In genomic region chr22:20230777-20231420, GRCh38 we compare ENCODE assay signal across 22 cellular contexts.
"Had no signal": no experiment of that assay in that cellular context is flagged by ENCODE, and none has a peak within 500 bp of the region (broad histone marks: within the 10 kb centered on the region; RNA-seq: fewer than 3 reads in every experiment).

No MANE protein-coding gene starts in this region.

- H3K4me3 ChIP-seq: SJCRH30 had no signal

- H3K36me3 ChIP-seq: SJCRH30, WERI-Rb-1 had no signal

- H3K27me3 Mint-ChIP-seq: activated CD4-positive, alpha-beta T cell treated with anti-CD3 and anti-CD28 coated beads for 36 hours; activated CD8-positive, alpha-beta T cell treated with anti-CD3 and anti-CD28 coated beads for 36 hours; activated naive CD8-positive, alpha-beta T cell treated with anti-CD3 and anti-CD28 coated beads for 36 hours had no signal

- H3K4me2 ChIP-seq: SK-N-SH had no signal

- H3K9me3 ChIP-seq: SJCRH30, SK-N-SH had no signal

- H3K27ac Mint-ChIP-seq: activated CD4-positive, alpha-beta T cell treated with anti-CD3 and anti-CD28 coated beads for 36 hours; activated CD8-positive, alpha-beta T cell treated with anti-CD3 and anti-CD28 coated beads for 36 hours; activated naive CD4-positive, alpha-beta T cell treated with anti-CD3 and anti-CD28 coated beads, Interleukin-2, amount 10 ng/mL, durations not matched to agents 7 days and 5 days; activated naive CD8-positive, alpha-beta T cell treated with anti-CD3 and anti-CD28 coated beads for 36 hours; activated T-cell treated with anti-CD3 and anti-CD28 coated beads, Interleukin-2, amount 50 U/mL, for 72 hours; activated T-helper 2 cell treated with anti-CD3 and anti-CD28 coated beads, Interferon-gamma antibody, Interleukin-2, Interleukin-4, amounts not matched to agents 10 μg/mL and 5 μg/mL and 100 μg/mL, durations not matched to agents 14 hours and 24 hours and 36 hours had no signal

- DNase-seq: activated CD4-positive, alpha-beta T cell treated with anti-CD3 and anti-CD28 coated beads for 36 hours; activated CD8-positive, alpha-beta memory T cell treated with anti-CD3 and anti-CD28 coated beads, Interleukin-2, amount 50 U/mL, for 4 hours; activated CD8-positive, alpha-beta T cell treated with anti-CD3 and anti-CD28 coated beads for 36 hours; activated gamma-delta T cell treated with Interleukin-2 at 50 U/mL for 16 hours; activated naive CD4-positive, alpha-beta T cell treated with anti-CD3 and anti-CD28 coated beads, Interleukin-2, amount 10 ng/mL, durations not matched to agents 7 days and 5 days; activated naive CD8-positive, alpha-beta T cell treated with anti-CD3 and anti-CD28 coated beads for 36 hours; activated T-cell treated with anti-CD3 and anti-CD28 coated beads, Interleukin-2, amount 50 U/mL, for 72 hours; cerebellar nuclear complex; NCI-H1930; NCI-H2107; NCI-H2171 treated with DMSO at 0.1 percent for 48 hours; NCI-H226; NCI-H774; OCI-M1; Right ventricle myocardium superior; SJCRH30; SK-N-SH; T-helper 1 cell; WERI-Rb-1 had no signal

- H3K4me1 Mint-ChIP-seq: activated CD4-positive, alpha-beta T cell treated with anti-CD3 and anti-CD28 coated beads for 36 hours; activated naive CD4-positive, alpha-beta T cell treated with anti-CD3 and anti-CD28 coated beads, Interleukin-2, amount 10 ng/mL, durations not matched to agents 7 days and 5 days had no signal

- ATAC-seq: activated CD4-positive, alpha-beta T cell treated with anti-CD3 and anti-CD28 coated beads for 36 hours; activated CD8-positive, alpha-beta T cell treated with anti-CD3 and anti-CD28 coated beads for 36 hours; activated T-cell treated with anti-CD3 and anti-CD28 coated beads, Interleukin-2, amount 50 U/mL, for 72 hours; Panc1 had no signal

- H3K9ac ChIP-seq: SK-N-SH had no signal

- H3K9me3 Mint-ChIP-seq: activated CD8-positive, alpha-beta T cell treated with anti-CD3 and anti-CD28 coated beads for 36 hours; activated naive CD4-positive, alpha-beta T cell treated with anti-CD3 and anti-CD28 coated beads, Interleukin-2, amount 10 ng/mL, durations not matched to agents 7 days and 5 days; activated naive CD8-positive, alpha-beta T cell treated with anti-CD3 and anti-CD28 coated beads for 36 hours; activated T-cell treated with anti-CD3 and anti-CD28 coated beads, Interleukin-2, amount 50 U/mL, for 72 hours; activated T-helper 2 cell treated with anti-CD3 and anti-CD28 coated beads, Interferon-gamma antibody, Interleukin-2, Interleukin-4, amounts not matched to agents 10 μg/mL and 5 μg/mL and 100 μg/mL, durations not matched to agents 14 hours and 24 hours and 36 hours had no signal

- H3K4me1 ChIP-seq: SJCRH30 had no signal

- H3K4me3 Mint-ChIP-seq: activated CD4-positive, alpha-beta T cell treated with anti-CD3 and anti-CD28 coated beads for 36 hours; activated CD8-positive, alpha-beta T cell treated with anti-CD3 and anti-CD28 coated beads for 36 hours; activated naive CD4-positive, alpha-beta T cell treated with anti-CD3 and anti-CD28 coated beads, Interleukin-2, amount 10 ng/mL, durations not matched to agents 7 days and 5 days; activated naive CD8-positive, alpha-beta T cell treated with anti-CD3 and anti-CD28 coated beads for 36 hours; activated T-cell treated with anti-CD3 and anti-CD28 coated beads, Interleukin-2, amount 50 U/mL, for 72 hours had no signal

- H3K36me3 Mint-ChIP-seq: activated naive CD4-positive, alpha-beta T cell treated with anti-CD3 and anti-CD28 coated beads, Interleukin-2, amount 10 ng/mL, durations not matched to agents 7 days and 5 days; activated naive CD8-positive, alpha-beta T cell treated with anti-CD3 and anti-CD28 coated beads for 36 hours had no signal

- H3K9me2 ChIP-seq: SK-N-SH had no signal

- H3K27ac ChIP-seq: RWPE1, SJCRH30, WERI-Rb-1 had no signal
